Comparison of ENCODE assay signal across 14 cellular contexts in genomic region chr4:108008721-108009120, GRCh38. TPM values are rescaled to one million over a fixed set of nuclear protein-coding genes. Genes with fewer than 3 reads are reported as not detected.
A peak's percentile ranks its signal among the peaks of the same experiment; 100 is the strongest.
DNase-seq lines count a peak whose midpoint lies in the region; ATAC-seq, FAIRE-seq and TF ChIP-seq lines count a peak whose summit lies in the region.
"Had no signal": no experiment of that assay in that cellular context is flagged by ENCODE, and none has a peak within 500 bp of the region (broad histone marks: within the 10 kb centered on the region; RNA-seq: fewer than 3 reads in every experiment).

No MANE protein-coding gene starts in this region.

- H3K4me3 ChIP-seq in HL-60 (replicated peaks; ENCODE audit: insufficient read depth, low read length) (no peak overlapping the region), skeletal muscle tissue (ENCODE audit: low read length in 3 of 3) (no peak overlapping the region)
- H3K4me3 ChIP-seq: cardiac muscle cell, sigmoid colon, thyroid gland had no signal

- H3K9ac ChIP-seq in skeletal muscle tissue (ENCODE audit: low read depth in 1 of 3, low read length in 3 of 3), result peak overlapping the region in 2 of 3 donors; percentile 55 to 67

- no peak for TF ChIP-seq POLR2A in GM12891 (IDR thresholded peaks at IDR 0.05; ENCODE audit: low read depth, low read length)

- TF ChIP-seq CTCF in HL-60 (IDR thresholded peaks at IDR 0.05; ENCODE audit: insufficient read depth, low read length) (no peak), RWPE1 (conservative IDR thresholded peaks at IDR 0.05; ENCODE audit: low read depth) (no peak), foreskin keratinocyte (conservative IDR thresholded peaks at IDR 0.05) (no peak)

- H3K4me1 ChIP-seq in foreskin keratinocyte (peaks cover 12% of the 10 kb centered on the region), skeletal muscle tissue (ENCODE audit: control insufficient read depth in 3 of 3, insufficient read depth in 3 of 3, low read length in 3 of 3) (peaks cover 39 to 58% (median 45%) of the 10 kb centered on the region in 3 donors)
- H3K4me1 ChIP-seq: thyroid gland had no signal

- no peaks in the 10 kb centered on the region for H3K27me3 ChIP-seq in HL-60 (ENCODE audit: insufficient read depth, poor library complexity, severe bottlenecking)
- no peaks in the 10 kb centered on the region for H3K27me3 ChIP-seq in foreskin keratinocyte
- no peaks in the 10 kb centered on the region for H3K27me3 ChIP-seq in skeletal muscle tissue (ENCODE audit: control insufficient read depth in 3 of 3, insufficient read depth in 3 of 3, low read length in 3 of 3)
- H3K27me3 ChIP-seq: cardiac muscle cell, sigmoid colon, thyroid gland had no signal

- H3K27ac ChIP-seq in HL-60 (replicated peaks) (no peak overlapping the region), RWPE1 (no peak overlapping the region), foreskin keratinocyte (no peak overlapping the region), skeletal muscle tissue (ENCODE audit: low read depth, low read length) (peak overlapping the region; percentile 90)
- H3K27ac ChIP-seq: cardiac muscle cell, sigmoid colon, thyroid gland had no signal

- DNase-seq in HL-60 (ENCODE audit: low read depth in 1 of 2, low spot score in 1 of 2) (peak; percentile 31 to 49), RWPE1 (ENCODE audit: low spot score) (peak; percentile 30), foreskin keratinocyte (peak; percentile 68 to 84), GM12891 (ENCODE audit: insufficient read length, low spot score) (no peak), GF-D8 (lab: John Stamatoyannopoulos, UW) (no peak), DMS 273 treated with DMSO at 0.1 percent for 48 hours (lab: John Stamatoyannopoulos, UW) (no peak)
- DNase-seq: activated effector memory CD4-positive, alpha-beta T cell treated with Interleukin-2 at 50 U/mL for 16 hours; COR-L47; naive thymus-derived CD4-positive, alpha-beta T cell; sigmoid colon; thyroid gland had no signal

- peaks cover 2 to 9% (median 9%) of the 10 kb centered on the region in 3 donors for H3K36me3 ChIP-seq in skeletal muscle tissue (ENCODE audit: control insufficient read depth in 3 of 3, insufficient read depth in 3 of 3, low read length in 3 of 3)

- CTCF ChIA-PET in RWPE1 (lab: Yijun Ruan, JAX), result interaction anchor here (1.2 kb wide), 1 partner anchor 10 kb away, joined by 5 read pairs; no protein-coding TSS in a partner anchor

- FAIRE-seq in GM12891 (lab: Jason Lieb, UNC), result no peak
- FAIRE-seq: endothelial cell of umbilical vein had no signal

- no peaks in the 10 kb centered on the region for H3K9me3 ChIP-seq in skeletal muscle tissue (ENCODE audit: control insufficient read depth in 3 of 3, low read length in 3 of 3)
- H3K9me3 ChIP-seq: sigmoid colon, thyroid gland had no signal

- POLR2A ChIA-PET in RWPE1 (lab: Yijun Ruan, JAX; ENCODE audit: low non-redundant PET), result no interaction called here

- peak; percentile 83 for ATAC-seq in foreskin keratinocyte
- ATAC-seq: naive thymus-derived CD4-positive, alpha-beta T cell had no signal

TF ChIP-seq in GM12891, 5 proteins besides CTCF, POLR2A, EP300 and RAD21:
- TF ChIP-seq PAX5 (IDR thresholded peaks at IDR 0.05; ENCODE audit: insufficient read depth, low read length, severe bottlenecking) (no peak), POU2F2 (IDR thresholded peaks at IDR 0.05; ENCODE audit: low read depth, low read length) (no peak), POLR2AphosphoS5 (IDR thresholded peaks at IDR 0.05; ENCODE audit: low read depth, low read length) (no peak), SPI1 (IDR thresholded peaks at IDR 0.05; ENCODE audit: low read depth, low read length) (no peak), TAF1 (IDR thresholded peaks at IDR 0.05; ENCODE audit: low read depth, low read length) (no peak)

RNA-seq across cellular contexts. Expression of gene HADH, which starts 19.0 kb away (rescaled TPM):
- total RNA-seq in foreskin keratinocyte (35.8 and 44.0 TPM in 2 replicates), skeletal muscle tissue (40.2 TPM)
- polyA plus RNA-seq in foreskin keratinocyte, result 39.9 and 55.6 TPM in 2 replicates
- polyA plus RNA-seq in GM12891 (2012; ENCODE audit: low read depth, missing spikeins), result 34.6 TPM

Comparison
In these comparisons a context has a peak if more than half of its experiments do, and no peak if none do; other contexts are left out.
1. DNase-seq: peak in HL-60 (2 of 2), RWPE1 (single experiment) and foreskin keratinocyte (2 of 2); none in GM12891 (single experiment), GF-D8 (single experiment) and DMS 273 treated with DMSO at 0.1 percent for 48 hours (single experiment).